Comparison of ENCODE assay signal across 11 cellular contexts in the genomic region with DNA sequence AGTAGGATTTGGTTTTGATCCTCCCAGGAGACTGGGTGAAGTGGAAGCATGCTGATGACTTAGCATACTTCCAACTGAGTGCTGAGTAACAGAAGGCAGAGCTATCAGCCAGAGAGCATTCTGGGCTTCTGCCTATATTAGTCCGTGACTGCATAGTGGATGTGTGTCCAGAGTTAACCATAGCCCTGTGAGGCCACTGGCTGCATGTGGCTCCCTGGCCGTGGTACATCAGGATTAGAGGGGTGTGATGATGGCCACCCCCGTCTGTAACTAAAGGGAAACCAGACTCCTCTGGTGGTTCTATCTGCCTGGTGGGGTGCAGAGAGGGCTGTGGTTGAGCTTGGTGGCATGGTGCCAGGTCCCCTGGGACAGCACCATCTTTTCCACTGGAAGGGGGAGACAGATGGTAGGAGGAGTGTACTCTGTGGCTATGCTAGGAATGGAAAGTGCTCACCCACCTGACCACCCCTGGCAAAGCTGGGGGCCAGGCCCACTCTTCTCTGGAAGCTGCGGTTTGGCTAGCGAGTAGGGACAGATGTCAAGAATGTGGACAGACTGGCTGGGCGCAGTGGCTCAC. TPM values are rescaled to one million over a fixed set of nuclear protein-coding genes. Genes with fewer than 3 reads are reported as not detected.
DNase-seq lines count a peak whose midpoint lies in the region; ATAC-seq, FAIRE-seq and TF ChIP-seq lines count a peak whose summit lies in the region.
"Had no signal": no experiment of that assay in that cellular context is flagged by ENCODE, and none has a peak within 500 bp of the region (broad histone marks: within the 10 kb centered on the region; RNA-seq: fewer than 3 reads in every experiment).

No MANE protein-coding gene starts in this region.

- peak overlapping the region; percentile 78 for H3K27ac Mint-ChIP-seq in astrocyte (ENCODE audit: unreplicated experiment)

- H2AFZ ChIP-seq in astrocyte (ENCODE audit: low read depth, low read length), result no peak overlapping the region

- no peaks in the 10 kb centered on the region for H3K9me3 ChIP-seq in astrocyte (ENCODE audit: insufficient read depth, low read depth, low read length)

- peaks cover 8% of the 10 kb centered on the region for H3K9me3 Mint-ChIP-seq in astrocyte (ENCODE audit: unreplicated experiment)

- no peaks in the 10 kb centered on the region for H3K27me3 ChIP-seq in astrocyte (ENCODE audit: insufficient read depth, low read length)

- H3K4me3 ChIP-seq in NB4 (ENCODE audit: low read depth, low read length) (no peak overlapping the region), astrocyte (ENCODE audit: insufficient read depth, low read depth, low read length) (no peak overlapping the region)

- no peak for TF ChIP-seq CTCF in NB4 (IDR thresholded peaks at IDR 0.05; ENCODE audit: low read depth, low read length)
- TF ChIP-seq CTCF in astrocyte (IDR thresholded peaks at IDR 0.05; ENCODE audit: insufficient read depth, low read depth, low read length), result no peak

- no peaks in the 10 kb centered on the region for H3K36me3 ChIP-seq in astrocyte (ENCODE audit: insufficient read depth, low read length)

- H3K36me3 Mint-ChIP-seq in astrocyte (ENCODE audit: low read depth, unreplicated experiment), result peaks cover 6% of the 10 kb centered on the region

- H3K79me2 ChIP-seq in astrocyte (ENCODE audit: insufficient read depth, low read length), result no peaks in the 10 kb centered on the region

- no peak for FAIRE-seq in astrocyte (lab: Jason Lieb, UNC)

- no peaks in the 10 kb centered on the region for H3K4me1 ChIP-seq in astrocyte (ENCODE audit: insufficient read depth, low read length)

- H4K20me1 ChIP-seq in astrocyte (ENCODE audit: insufficient read depth, low read length), result no peaks in the 10 kb centered on the region

- DNase-seq in DMS 273 (lab: John Stamatoyannopoulos, UW; ENCODE audit: unreplicated experiment) (peak; percentile 96), NB4 (ENCODE audit: low read depth) (peak; percentile 30), astrocyte (ENCODE audit: low read depth) (peak; percentile 65), myocyte (ENCODE audit: low read depth) (peak; percentile 85), activated T-cell treated with anti-CD3 and anti-CD28 coated beads for 4 hours (no peak), sciatic nerve (ENCODE audit: low spot score) (no peak), germinal center (ENCODE audit: low spot score) (no peak)
- DNase-seq: activated CD4-positive, CD25-positive, alpha-beta regulatory T cell; hypothalamus had no signal

- no peak for ATAC-seq in HG03095 (IDR thresholded peaks at IDR 0.05; ENCODE audit: unreplicated experiment)
- no peak for ATAC-seq in sciatic nerve

- peaks cover 6% of the 10 kb centered on the region for H3K27me3 Mint-ChIP-seq in astrocyte (ENCODE audit: low read depth, unreplicated experiment)

- intact Hi-C loops in sciatic nerve (cut with DNase I), result no loop called here

- TF ChIP-seq POLR2A in NB4 (IDR thresholded peaks at IDR 0.05; ENCODE audit: extremely low read depth, insufficient read length), result no peak

- no peak overlapping the region for H3K9ac ChIP-seq in astrocyte (ENCODE audit: low read length)

- no peak overlapping the region for H3K27ac ChIP-seq in astrocyte (ENCODE audit: low read depth, low read length)

- peaks cover 6% of the 10 kb centered on the region for H3K4me1 Mint-ChIP-seq in astrocyte (ENCODE audit: low read depth, unreplicated experiment)

- no peak overlapping the region for H3K4me2 ChIP-seq in astrocyte (ENCODE audit: low read length)

- no peak overlapping the region for H3K4me3 Mint-ChIP-seq in astrocyte (ENCODE audit: unreplicated experiment)

RNA-seq across cellular contexts. Expression of gene ABCD4, which starts 27.4 kb away (rescaled TPM):
- total RNA-seq in astrocyte, result 48.6 and 49.2 TPM in 2 replicates
- total RNA-seq in myocyte, result 20.0 and 26.4 TPM in 2 replicates
- 38.5 TPM for polyA plus RNA-seq in myocyte (2012)
- total RNA-seq in sciatic nerve, result 89.7 TPM

RNA-seq across cellular contexts. Expression of gene VSX2, which starts 36.1 kb away (rescaled TPM):
- not detected in 2 replicates for total RNA-seq in astrocyte
- not detected in 2 replicates for total RNA-seq in myocyte
- polyA plus RNA-seq in myocyte (2012), result not detected
- not detected for total RNA-seq in sciatic nerve
- polyA plus RNA-seq: adipose tissue had no signal

Comparison
In these comparisons a context has a peak if more than half of its experiments do, and no peak if none do; other contexts are left out.
1. DNase-seq: peak in DMS 273 (single experiment), NB4 (single experiment), astrocyte (single experiment) and myocyte (single experiment); none in activated T-cell treated with anti-CD3 and anti-CD28 coated beads for 4 hours (single experiment), sciatic nerve (single experiment) and germinal center (single experiment).